ENCODE assay signal across 16 cellular contexts in genomic region chr10:126012485-126012884, GRCh38.
DNase-seq lines count a peak whose midpoint lies in the region; ATAC-seq, FAIRE-seq and TF ChIP-seq lines count a peak whose summit lies in the region.
"Had no signal": no experiment of that assay in that cellular context is flagged by ENCODE, and none has a peak within 500 bp of the region (broad histone marks: within the 10 kb centered on the region; RNA-seq: fewer than 3 reads in every experiment).

No MANE protein-coding gene starts in this region.

- WGBS in psoas muscle, 3 donors = 93 to 94% (median 94%) methylated on average over 2 of the region's 2 CpGs

- TF ChIP-seq CTCF in bronchial epithelial cell (IDR thresholded peaks at IDR 0.05; ENCODE audit: insufficient read depth, low read length, severe bottlenecking) (no peak), psoas muscle (IDR thresholded peaks at IDR 0.05) (no peak)

- peak; percentile 4 for DNase-seq in COLO829 (ENCODE audit: low spot score)
- peak; percentile 61 for DNase-seq in M059J (ENCODE audit: low read depth)
- peak; percentile 61 for DNase-seq in bronchial epithelial cell (ENCODE audit: low read depth)
- peak; percentile 48 for DNase-seq in myocyte (ENCODE audit: low read depth)
- DNase-seq in psoas muscle = no peak
- DNase-seq in stimulated activated CD4-positive, alpha-beta T cell treated with anti-CD3 and anti-CD28 coated beads, Interleukin-2, amount 100 ng/mL, for 48 hours = no peak
- DNase-seq in HTR-8/SVneo (ENCODE audit: insufficient read length, low spot score) = no peak
- no peak for DNase-seq in activated CD4-positive, alpha-beta T cell treated with anti-CD3 and anti-CD28 coated beads for 48 hours
- DNase-seq: activated CD4-positive, alpha-beta T cell treated with anti-CD3 and anti-CD28 coated beads for 1 hour; activated naive CD4-positive, alpha-beta T cell treated with anti-CD3 and anti-CD28 coated beads, Interleukin-2, amount 50 U/mL, for 16 hours; effector memory CD4-positive, alpha-beta T cell; foreskin keratinocyte; lower lobe of right lung; stomach had no signal

- H3K4me3 ChIP-seq in bronchial epithelial cell (ENCODE audit: low read depth, low read length) (no peak overlapping the region), psoas muscle (no peak overlapping the region)
- H3K4me3 ChIP-seq: GM23338, lower lobe of right lung, stomach had no signal

- FAIRE-seq in bronchial epithelial cell (lab: Jason Lieb, UNC) (no peak), HTR-8/SVneo (lab: Jason Lieb, UNC) (no peak)

- no peak overlapping the region for H3K27ac ChIP-seq in psoas muscle
- H3K27ac ChIP-seq: foreskin keratinocyte, lower lobe of right lung, stomach had no signal

- H3K27me3 ChIP-seq in bronchial epithelial cell (ENCODE audit: control insufficient read depth, insufficient read depth, low read length) (no peaks in the 10 kb centered on the region), psoas muscle (ENCODE audit: insufficient read depth in 3 of 3, low read length in 2 of 3) (peaks cover 0 to 2% (median 0%) of the 10 kb centered on the region in 3 donors)
- H3K27me3 ChIP-seq: foreskin keratinocyte, stomach had no signal

- H3K4me1 ChIP-seq in psoas muscle = no peaks in the 10 kb centered on the region
- H3K4me1 ChIP-seq: lower lobe of right lung had no signal

- H3K9me3 ChIP-seq in psoas muscle = no peaks in the 10 kb centered on the region
- H3K9me3 ChIP-seq: lower lobe of right lung, stomach had no signal

- intact Hi-C loops in psoas muscle (cut with DNase I) = no loop called here

- ATAC-seq in psoas muscle = no peak
- ATAC-seq: foreskin keratinocyte; GM23338; lower lobe of right lung; naive thymus-derived CD8-positive, alpha-beta T cell had no signal

- H3K36me3 ChIP-seq in bronchial epithelial cell (ENCODE audit: control insufficient read depth, insufficient read depth, low read length) (no peaks in the 10 kb centered on the region), psoas muscle (ENCODE audit: insufficient read depth in 1 of 2, low read depth in 1 of 2) (no peaks in the 10 kb centered on the region)
- H3K36me3 ChIP-seq: lower lobe of right lung had no signal

Comparison
In these comparisons a context has a peak if more than half of its experiments do, and no peak if none do; other contexts are left out.
1. DNase-seq: peak in COLO829 (single experiment), M059J (single experiment), bronchial epithelial cell (single experiment) and myocyte (single experiment); none in psoas muscle (0 of 2), stimulated activated CD4-positive, alpha-beta T cell treated with anti-CD3 and anti-CD28 coated beads, Interleukin-2, amount 100 ng/mL, for 48 hours (0 of 2), HTR-8/SVneo (single experiment) and activated CD4-positive, alpha-beta T cell treated with anti-CD3 and anti-CD28 coated beads for 48 hours (single experiment).